Comparison of ENCODE assay signal across 8 cellular contexts in the genomic region with DNA sequence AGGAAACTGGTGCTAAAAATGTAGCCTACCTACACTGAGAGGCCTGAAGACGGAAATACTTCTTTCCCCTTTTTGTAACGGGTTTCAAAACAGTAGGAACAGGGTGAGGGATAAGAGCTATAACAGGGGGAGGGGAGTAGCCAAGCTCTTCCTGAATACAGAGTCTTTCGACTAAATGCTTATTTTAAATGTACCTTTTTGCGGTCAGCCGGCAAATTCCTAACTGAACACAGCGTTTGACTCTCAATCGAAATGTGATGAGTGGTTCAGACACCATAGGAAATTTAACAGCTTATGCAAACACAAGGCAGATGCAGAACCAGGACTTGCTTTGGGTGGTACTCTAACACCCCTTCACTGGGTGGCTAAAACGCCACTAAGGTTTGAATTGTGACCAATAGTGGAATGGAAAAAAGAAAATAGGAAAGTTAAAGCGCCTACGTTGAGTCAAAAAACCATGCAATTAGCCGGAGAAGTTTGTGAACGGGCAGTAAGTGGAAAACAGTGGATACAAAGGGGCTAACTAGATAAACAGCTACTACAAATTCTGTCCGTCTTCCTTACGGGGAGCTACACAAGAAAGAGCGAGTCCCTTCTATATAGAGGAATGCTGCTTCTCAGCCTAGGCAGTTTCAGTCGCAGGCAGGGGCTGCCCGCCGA. TPM values are rescaled to one million over a fixed set of nuclear protein-coding genes. Genes with fewer than 3 reads are reported as not detected.
DNase-seq lines count a peak whose midpoint lies in the region; ATAC-seq and TF ChIP-seq lines count a peak whose summit lies in the region.

No MANE protein-coding gene starts in this region.

- peaks cover 58% of the 10 kb centered on the region for H3K36me3 Mint-ChIP-seq in activated T-helper 17 cell treated with anti-CD3 and anti-CD28 coated beads, Interleukin-2, amount 50 U/mL, for 72 hours (ENCODE audit: low read depth)
- H3K36me3 Mint-ChIP-seq in stimulated activated naive B cell treated with anti-CD40 and anti-IgM and Interleukin-4, amounts not matched to agents 10 μg/mL and 1 μg/mL and 100 μg/mL, for 72 hours, result peaks cover 0 to 9% of the 10 kb centered on the region in 2 donors

- no peaks in the 10 kb centered on the region for H3K9me3 ChIP-seq in iPS-15b (ENCODE audit: control insufficient read depth, insufficient read depth, low read length)

- peaks cover 28% of the 10 kb centered on the region for H3K4me1 Mint-ChIP-seq in activated T-helper 17 cell treated with anti-CD3 and anti-CD28 coated beads, Interleukin-2, amount 50 U/mL, for 72 hours
- H3K4me1 Mint-ChIP-seq in stimulated activated naive B cell treated with anti-CD40 and anti-IgM and Interleukin-4, amounts not matched to agents 10 μg/mL and 1 μg/mL and 100 μg/mL, for 72 hours, result peaks cover 15 to 40% of the 10 kb centered on the region in 2 donors

- H3K4me3 Mint-ChIP-seq in activated T-helper 17 cell treated with anti-CD3 and anti-CD28 coated beads, Interleukin-2, amount 50 U/mL, for 72 hours, result peak overlapping the region; percentile 90
- H3K4me3 Mint-ChIP-seq in stimulated activated naive B cell treated with anti-CD40 and anti-IgM and Interleukin-4, amounts not matched to agents 10 μg/mL and 1 μg/mL and 100 μg/mL, for 72 hours, result peak overlapping the region; percentile 81 to 90

- peak overlapping the region; percentile 81 for H3K27ac Mint-ChIP-seq in activated T-helper 17 cell treated with anti-CD3 and anti-CD28 coated beads, Interleukin-2, amount 50 U/mL, for 72 hours
- peak overlapping the region; percentile 96 for H3K27ac Mint-ChIP-seq in stimulated activated naive B cell treated with anti-CD40 and anti-IgM and Interleukin-4, amounts not matched to agents 10 μg/mL and 1 μg/mL and 100 μg/mL, for 72 hours

- no peak for TF ChIP-seq CTCF in GM10266 (IDR thresholded peaks at IDR 0.05; ENCODE audit: control insufficient read depth, insufficient read depth, low read depth, missing control alignments)

- H3K9ac ChIP-seq in iPS-15b (ENCODE audit: low read depth, low read length), result no peak overlapping the region

- ATAC-seq in activated T-helper 17 cell treated with anti-CD3 and anti-CD28 coated beads, Interleukin-2, amount 50 U/mL, for 72 hours (replicated peaks), result no peak
- ATAC-seq in stimulated activated naive B cell treated with anti-CD40 and anti-IgM and Interleukin-4, amounts not matched to agents 10 μg/mL and 1 μg/mL and 100 μg/mL, for 72 hours (replicated peaks), result no peak
- ATAC-seq in HG03354 (IDR thresholded peaks at IDR 0.05; ENCODE audit: poor library complexity, severe bottlenecking, unreplicated experiment), result no peak

- H3K27me3 ChIP-seq in iPS-15b (ENCODE audit: control insufficient read depth, insufficient read depth, low read length), result peaks cover 59% of the 10 kb centered on the region

- peaks cover 2% of the 10 kb centered on the region for H3K4me1 ChIP-seq in iPS-15b (ENCODE audit: control insufficient read depth, insufficient read depth, low read length)

- peak overlapping the region; percentile 61 for H3K4me3 ChIP-seq in iPS-15b (ENCODE audit: low read depth, low read length)

- no peaks in the 10 kb centered on the region for H3K36me3 ChIP-seq in iPS-15b (ENCODE audit: control insufficient read depth, insufficient read depth, low read length)

- DNase-seq in ELF-1 (ENCODE audit: low read depth, low spot score) (peak; percentile 25), Kasumi-1 (lab: John Stamatoyannopoulos, UW) (peak; percentile 79 to 84), GM10266 (ENCODE audit: extremely low spot score) (no peak), kidney tubule cell (ENCODE audit: low spot score) (no peak)
- no peak for DNase-seq in stimulated activated naive B cell treated with anti-CD40 and anti-IgM and Interleukin-4, amounts not matched to agents 10 μg/mL and 1 μg/mL and 100 μg/mL, for 72 hours

- H3K9me3 Mint-ChIP-seq in activated T-helper 17 cell treated with anti-CD3 and anti-CD28 coated beads, Interleukin-2, amount 50 U/mL, for 72 hours, result no peaks in the 10 kb centered on the region
- H3K9me3 Mint-ChIP-seq in stimulated activated naive B cell treated with anti-CD40 and anti-IgM and Interleukin-4, amounts not matched to agents 10 μg/mL and 1 μg/mL and 100 μg/mL, for 72 hours, result no peaks in the 10 kb centered on the region

- no peaks in the 10 kb centered on the region for H3K27me3 Mint-ChIP-seq in activated T-helper 17 cell treated with anti-CD3 and anti-CD28 coated beads, Interleukin-2, amount 50 U/mL, for 72 hours
- no peaks in the 10 kb centered on the region for H3K27me3 Mint-ChIP-seq in stimulated activated naive B cell treated with anti-CD40 and anti-IgM and Interleukin-4, amounts not matched to agents 10 μg/mL and 1 μg/mL and 100 μg/mL, for 72 hours

RNA-seq across cellular contexts. Expression of a gene that starts 1.7 kb away (rescaled TPM):
- 10 to 100 TPM; 26.5 to 27.3 TPM for total RNA-seq in activated T-helper 17 cell treated with anti-CD3 and anti-CD28 coated beads, Interleukin-2, amount 50 U/mL, for 72 hours

Comparison
In these comparisons a context has a peak if more than half of its experiments do, and no peak if none do; other contexts are left out.
1. DNase-seq: peak in ELF-1 (single experiment) and Kasumi-1 (2 of 2); none in stimulated activated naive B cell treated with anti-CD40 and anti-IgM and Interleukin-4, amounts not matched to agents 10 μg/mL and 1 μg/mL and 100 μg/mL, for 72 hours (single experiment), GM10266 (single experiment) and kidney tubule cell (single experiment).